Comparison of ENCODE assay signal across 22 cellular contexts in the genomic region with DNA sequence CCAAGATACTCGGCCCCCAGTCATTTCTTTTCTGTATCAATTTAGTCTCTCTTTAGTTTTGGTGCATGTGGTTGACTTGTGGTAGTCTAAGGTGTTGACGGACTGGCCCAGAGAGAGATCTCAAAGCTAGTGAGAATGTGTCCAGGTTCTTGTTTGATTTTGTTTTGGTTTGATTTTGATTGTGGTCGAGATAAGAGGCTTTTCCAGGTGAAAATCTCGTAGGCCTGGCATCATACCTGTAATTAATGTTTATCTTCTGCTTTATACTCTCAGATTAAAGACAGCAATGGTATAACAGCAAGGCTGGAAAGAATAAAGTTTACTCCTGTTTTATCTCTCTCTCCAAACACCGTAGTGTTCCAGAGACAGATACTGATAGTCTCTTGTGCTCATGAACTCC.
DNase-seq lines count a peak whose midpoint lies in the region; ATAC-seq and TF ChIP-seq lines count a peak whose summit lies in the region.
"Had no signal": no experiment of that assay in that cellular context is flagged by ENCODE, and none has a peak within 500 bp of the region (broad histone marks: within the 10 kb centered on the region; RNA-seq: fewer than 3 reads in every experiment).

No MANE protein-coding gene starts in this region.

- no peak for TF ChIP-seq POLR2A in sigmoid colon (IDR thresholded peaks at IDR 0.05)

- ATAC-seq in GM21576 (IDR thresholded peaks at IDR 0.05; ENCODE audit: unreplicated experiment), result no peak
- ATAC-seq: CD8-positive, alpha-beta T cell had no signal

- H3K9me3 ChIP-seq in mammary epithelial cell (replicated peaks; ENCODE audit: insufficient read depth, low read length) (no peaks in the 10 kb centered on the region), PC-9 (ENCODE audit: insufficient read depth, low read depth) (no peaks in the 10 kb centered on the region), sigmoid colon (no peaks in the 10 kb centered on the region)
- H3K9me3 ChIP-seq: Caco-2, HAP-1, Peyer's patch had no signal

- no peaks in the 10 kb centered on the region for H3K27me3 Mint-ChIP-seq in MCF 10A (ENCODE audit: insufficient read depth, unreplicated experiment)

- peaks cover 25% of the 10 kb centered on the region for H3K4me1 ChIP-seq in mammary epithelial cell (ENCODE audit: insufficient read depth, low read length)
- H3K4me1 ChIP-seq in PC-9 (replicated peaks; ENCODE audit: insufficient read depth), result peaks cover 19% of the 10 kb centered on the region
- H3K4me1 ChIP-seq in sigmoid colon, result peaks cover 0 to 40% (median 27%) of the 10 kb centered on the region in 4 donors
- H3K4me1 ChIP-seq: Caco-2, HAP-1, Peyer's patch had no signal

- H2AFZ ChIP-seq in mammary epithelial cell (ENCODE audit: low read depth, low read length) (no peak overlapping the region), PC-9 (no peak overlapping the region)

- dilution Hi-C loops in mammary epithelial cell (cut with HindIII; ENCODE audit: low sequenced_read_pairs), result no loop called here

- TF ChIP-seq EP300 in sigmoid colon (IDR thresholded peaks at IDR 0.05), result no peak

- TF ChIP-seq CTCF in MCF 10A (IDR thresholded peaks at IDR 0.05; ENCODE audit: unreplicated experiment) (no peak), mammary epithelial cell (conservative IDR thresholded peaks at IDR 0.05 in 1 of 2, IDR thresholded peaks at IDR 0.05 in 1 of 2; ENCODE audit: extremely low read depth in 1 of 2, insufficient read depth in 1 of 2, low read depth in 1 of 2, low read length in 2 of 2) (no peak), C4-2B (conservative IDR thresholded peaks at IDR 0.05) (no peak), PC-9 (conservative IDR thresholded peaks at IDR 0.05) (no peak), sigmoid colon (IDR thresholded peaks at IDR 0.05) (no peak)

- no peaks in the 10 kb centered on the region for H3K9me2 ChIP-seq in PC-9 (ENCODE audit: insufficient read depth)

- H3K79me2 ChIP-seq in mammary epithelial cell (ENCODE audit: insufficient read depth, low read length) (no peaks in the 10 kb centered on the region), PC-9 (ENCODE audit: low read depth) (peaks cover 9% of the 10 kb centered on the region)

- H3F3A ChIP-seq in PC-9 (ENCODE audit: insufficient read depth, low read depth), result peaks cover 15% of the 10 kb centered on the region

- H3K4me3 ChIP-seq in mammary epithelial cell (replicated peaks in 1 of 3; ENCODE audit: insufficient read depth in 1 of 3, low read depth in 2 of 3, low read length in 3 of 3) (no peak overlapping the region), PC-9 (no peak overlapping the region), sigmoid colon (no peak overlapping the region)
- H3K4me3 ChIP-seq: HAP-1, Peyer's patch, SK-N-MC had no signal

- H3K4me2 ChIP-seq in mammary epithelial cell (ENCODE audit: insufficient read depth, low read depth, low read length) (no peak overlapping the region), PC-9 (peak overlapping the region; percentile 2; the same call in 1 of the 2 replicates)

- H3K27ac Mint-ChIP-seq in MCF 10A (ENCODE audit: low read depth, unreplicated experiment), result peak overlapping the region; percentile 76
- H3K27ac Mint-ChIP-seq: B cell; CD8-positive, alpha-beta T cell; HFFc6 had no signal

- no peaks in the 10 kb centered on the region for H4K20me1 ChIP-seq in mammary epithelial cell (ENCODE audit: insufficient read depth, low read length)
- no peaks in the 10 kb centered on the region for H4K20me1 ChIP-seq in PC-9 (ENCODE audit: insufficient read depth)

- WGBS in mammary epithelial cell (ENCODE audit: low coverage, missing lambda C conversion rate), result 88% methylated on average over 5 of the region's 5 CpGs
- 36 to 74% methylated on average over 5 of the region's 5 CpGs for WGBS in sigmoid colon, 2 donors

- H3K9me3 Mint-ChIP-seq in MCF 10A (ENCODE audit: unreplicated experiment), result no peaks in the 10 kb centered on the region
- H3K9me3 Mint-ChIP-seq: CD8-positive, alpha-beta T cell; HFFc6 had no signal

- intact Hi-C loops in MCF 10A (cut with micrococcal nuclease), result no loop called here
- intact Hi-C loops in mammary epithelial cell (cut with micrococcal nuclease), result no loop called here
- intact Hi-C loops in PC-9 (cut with micrococcal nuclease; ENCODE audit: unreplicated experiment), result loop anchor here (5.0 kb wide), 1 partner anchor 115 kb away; no protein-coding TSS in a partner anchor
- intact Hi-C loops in sigmoid colon (cut with DNase I), result no loop called here

- in situ Hi-C loops in mammary epithelial cell (cut with MboI; ENCODE audit: low sequenced_read_pairs in 2 of 2), result loop anchor here in 1 of 2 donors (25.0 kb wide), 2 partner anchors 100 to 400 kb away; no protein-coding TSS in a partner anchor

- POLR2A ChIA-PET in MCF 10A (lab: Yijun Ruan, JAX) (interaction anchor here (1.1 to 3.1 kb wide), 4 partner anchors 9 to 18 kb away, joined by 3 to 39 read pairs (median 4); no protein-coding TSS in a partner anchor), PC-9 (lab: Charles Lee; ENCODE audit: unreplicated experiment) (interaction anchor here (0.6 kb wide), 1 partner anchor 10 kb away, joined by 3 read pairs; no protein-coding TSS in a partner anchor)

- H3K27me3 ChIP-seq in mammary epithelial cell (ENCODE audit: insufficient read depth, low read length) (no peaks in the 10 kb centered on the region), PC-9 (ENCODE audit: insufficient read depth, low read depth) (no peaks in the 10 kb centered on the region), sigmoid colon (no peaks in the 10 kb centered on the region)
- H3K27me3 ChIP-seq: Peyer's patch had no signal

- H3K27ac ChIP-seq in mammary epithelial cell (ENCODE audit: insufficient read depth, low read depth, low read length) (no peak overlapping the region), C4-2B (peak overlapping the region; percentile 98), PC-9 (no peak overlapping the region), sigmoid colon (peak overlapping the region in 3 of 4 donors; percentile 37 to 68 (median 54))
- H3K27ac ChIP-seq: Peyer's patch, SK-N-MC had no signal

- no peak for DNase-seq in MCF 10A (ENCODE audit: unreplicated experiment)
- DNase-seq in mammary epithelial cell, result no peak
- no peak for DNase-seq in PC-9
- no peak for DNase-seq in sigmoid colon
- no peak for DNase-seq in hypothalamus (lab: John Stamatoyannopoulos, UW)
- DNase-seq in middle frontal gyrus (ENCODE audit: extremely low spot score, low spot score), result no peak
- DNase-seq: Caco-2; CD8-positive, alpha-beta T cell; GOT3; HFFc6; KBM-7; NCI-H1092; NCI-H1417 treated with DMSO at 0.1 percent for 48 hours; NCI-H1694 treated with DMSO at 0.1 percent for 48 hours; NCI-H2227 treated with DMSO at 0.1 percent for 48 hours; Peyer's patch; SHP77 treated with DMSO at 0.1 percent for 48 hours had no signal

- BruUV-seq in MCF 10A (replicated peaks; lab: Mats Ljungman, UMichigan), result no TSS peak
- BruUV-seq in mammary epithelial cell (replicated peaks; lab: Mats Ljungman, UMichigan), result no TSS peak
- BruUV-seq in PC-9 (replicated peaks; lab: Mats Ljungman, UMichigan), result no TSS peak

- CTCF ChIA-PET in MCF 10A (lab: Yijun Ruan, JAX), result interaction anchor here (0.5 to 1.9 kb wide), 6 partner anchors 9 to 462 kb away, joined by 3 to 8 read pairs (median 6); no protein-coding TSS in a partner anchor
- CTCF ChIA-PET in mammary epithelial cell (lab: Charles Lee; ENCODE audit: low non-redundant PET), result no interaction called here
- CTCF ChIA-PET in PC-9 (lab: Charles Lee), result no interaction called here

- H3K4me3 Mint-ChIP-seq in MCF 10A (ENCODE audit: unreplicated experiment), result no peak overlapping the region
- H3K4me3 Mint-ChIP-seq: B cell; CD8-positive, alpha-beta T cell; HFFc6 had no signal

- H3K4me1 Mint-ChIP-seq in MCF 10A (ENCODE audit: insufficient read depth, unreplicated experiment), result peaks cover 17% of the 10 kb centered on the region
- H3K4me1 Mint-ChIP-seq: B cell had no signal

- no peaks in the 10 kb centered on the region for H3K36me3 ChIP-seq in mammary epithelial cell (ENCODE audit: insufficient read depth, low read length)
- no peaks in the 10 kb centered on the region for H3K36me3 ChIP-seq in PC-9 (ENCODE audit: low read depth)
- H3K36me3 ChIP-seq in sigmoid colon, result no peaks in the 10 kb centered on the region
- H3K36me3 ChIP-seq: HAP-1, Peyer's patch had no signal

- no peak overlapping the region for H3K9ac ChIP-seq in mammary epithelial cell (ENCODE audit: insufficient read depth, low read length)

- no peaks in the 10 kb centered on the region for H3K36me3 Mint-ChIP-seq in MCF 10A (ENCODE audit: insufficient read depth, unreplicated experiment)

Comparison
In these comparisons a context has a peak if more than half of its experiments do, and no peak if none do; other contexts are left out.
1. H3K27ac ChIP-seq: peak in C4-2B (single experiment) and sigmoid colon (3 of 4); none in mammary epithelial cell (single experiment) and PC-9 (single experiment).